Comparison of ENCODE assay signal across 1 cellular context in the genomic region with DNA sequence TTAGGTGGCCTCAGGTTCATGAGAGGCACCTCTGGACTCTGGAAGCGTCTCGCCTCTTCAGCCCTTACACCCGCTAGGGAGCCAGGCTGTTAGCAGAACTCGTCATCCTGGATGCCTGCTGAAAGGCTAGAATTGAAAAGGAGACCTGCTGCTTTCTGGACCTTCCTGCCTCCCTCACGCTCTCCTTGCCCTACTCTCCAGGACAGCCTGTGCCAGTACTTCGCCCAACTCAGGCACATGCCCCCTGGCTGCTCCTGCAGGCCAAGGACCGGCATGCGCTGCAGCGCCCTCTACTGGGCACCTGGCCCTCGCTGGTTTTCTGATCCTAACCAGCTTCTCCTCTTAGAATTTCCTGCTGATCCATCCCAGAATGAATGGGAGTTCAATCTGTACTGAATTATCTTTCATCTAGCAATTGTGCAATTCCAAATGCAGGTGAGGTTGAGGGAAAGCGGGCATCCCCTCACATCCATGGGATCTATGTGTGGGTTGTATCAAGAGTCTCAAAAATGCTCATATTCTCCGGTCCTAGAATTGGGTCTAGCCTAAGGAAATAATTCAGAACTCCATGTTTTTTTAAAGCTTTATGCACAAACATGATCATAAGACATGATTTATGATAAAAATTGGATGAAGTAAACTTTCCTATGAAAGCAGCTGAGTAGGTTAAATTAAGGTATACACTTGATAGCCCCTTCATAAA.
TF ChIP-seq lines count a peak whose summit lies in the region.

No MANE protein-coding gene starts in this region.

TF ChIP-seq in K562, 482 proteins besides CTCF, POLR2A, EP300 and RAD21 (continued from another document and continues in another):
- TF ChIP-seq, protein P1, sequence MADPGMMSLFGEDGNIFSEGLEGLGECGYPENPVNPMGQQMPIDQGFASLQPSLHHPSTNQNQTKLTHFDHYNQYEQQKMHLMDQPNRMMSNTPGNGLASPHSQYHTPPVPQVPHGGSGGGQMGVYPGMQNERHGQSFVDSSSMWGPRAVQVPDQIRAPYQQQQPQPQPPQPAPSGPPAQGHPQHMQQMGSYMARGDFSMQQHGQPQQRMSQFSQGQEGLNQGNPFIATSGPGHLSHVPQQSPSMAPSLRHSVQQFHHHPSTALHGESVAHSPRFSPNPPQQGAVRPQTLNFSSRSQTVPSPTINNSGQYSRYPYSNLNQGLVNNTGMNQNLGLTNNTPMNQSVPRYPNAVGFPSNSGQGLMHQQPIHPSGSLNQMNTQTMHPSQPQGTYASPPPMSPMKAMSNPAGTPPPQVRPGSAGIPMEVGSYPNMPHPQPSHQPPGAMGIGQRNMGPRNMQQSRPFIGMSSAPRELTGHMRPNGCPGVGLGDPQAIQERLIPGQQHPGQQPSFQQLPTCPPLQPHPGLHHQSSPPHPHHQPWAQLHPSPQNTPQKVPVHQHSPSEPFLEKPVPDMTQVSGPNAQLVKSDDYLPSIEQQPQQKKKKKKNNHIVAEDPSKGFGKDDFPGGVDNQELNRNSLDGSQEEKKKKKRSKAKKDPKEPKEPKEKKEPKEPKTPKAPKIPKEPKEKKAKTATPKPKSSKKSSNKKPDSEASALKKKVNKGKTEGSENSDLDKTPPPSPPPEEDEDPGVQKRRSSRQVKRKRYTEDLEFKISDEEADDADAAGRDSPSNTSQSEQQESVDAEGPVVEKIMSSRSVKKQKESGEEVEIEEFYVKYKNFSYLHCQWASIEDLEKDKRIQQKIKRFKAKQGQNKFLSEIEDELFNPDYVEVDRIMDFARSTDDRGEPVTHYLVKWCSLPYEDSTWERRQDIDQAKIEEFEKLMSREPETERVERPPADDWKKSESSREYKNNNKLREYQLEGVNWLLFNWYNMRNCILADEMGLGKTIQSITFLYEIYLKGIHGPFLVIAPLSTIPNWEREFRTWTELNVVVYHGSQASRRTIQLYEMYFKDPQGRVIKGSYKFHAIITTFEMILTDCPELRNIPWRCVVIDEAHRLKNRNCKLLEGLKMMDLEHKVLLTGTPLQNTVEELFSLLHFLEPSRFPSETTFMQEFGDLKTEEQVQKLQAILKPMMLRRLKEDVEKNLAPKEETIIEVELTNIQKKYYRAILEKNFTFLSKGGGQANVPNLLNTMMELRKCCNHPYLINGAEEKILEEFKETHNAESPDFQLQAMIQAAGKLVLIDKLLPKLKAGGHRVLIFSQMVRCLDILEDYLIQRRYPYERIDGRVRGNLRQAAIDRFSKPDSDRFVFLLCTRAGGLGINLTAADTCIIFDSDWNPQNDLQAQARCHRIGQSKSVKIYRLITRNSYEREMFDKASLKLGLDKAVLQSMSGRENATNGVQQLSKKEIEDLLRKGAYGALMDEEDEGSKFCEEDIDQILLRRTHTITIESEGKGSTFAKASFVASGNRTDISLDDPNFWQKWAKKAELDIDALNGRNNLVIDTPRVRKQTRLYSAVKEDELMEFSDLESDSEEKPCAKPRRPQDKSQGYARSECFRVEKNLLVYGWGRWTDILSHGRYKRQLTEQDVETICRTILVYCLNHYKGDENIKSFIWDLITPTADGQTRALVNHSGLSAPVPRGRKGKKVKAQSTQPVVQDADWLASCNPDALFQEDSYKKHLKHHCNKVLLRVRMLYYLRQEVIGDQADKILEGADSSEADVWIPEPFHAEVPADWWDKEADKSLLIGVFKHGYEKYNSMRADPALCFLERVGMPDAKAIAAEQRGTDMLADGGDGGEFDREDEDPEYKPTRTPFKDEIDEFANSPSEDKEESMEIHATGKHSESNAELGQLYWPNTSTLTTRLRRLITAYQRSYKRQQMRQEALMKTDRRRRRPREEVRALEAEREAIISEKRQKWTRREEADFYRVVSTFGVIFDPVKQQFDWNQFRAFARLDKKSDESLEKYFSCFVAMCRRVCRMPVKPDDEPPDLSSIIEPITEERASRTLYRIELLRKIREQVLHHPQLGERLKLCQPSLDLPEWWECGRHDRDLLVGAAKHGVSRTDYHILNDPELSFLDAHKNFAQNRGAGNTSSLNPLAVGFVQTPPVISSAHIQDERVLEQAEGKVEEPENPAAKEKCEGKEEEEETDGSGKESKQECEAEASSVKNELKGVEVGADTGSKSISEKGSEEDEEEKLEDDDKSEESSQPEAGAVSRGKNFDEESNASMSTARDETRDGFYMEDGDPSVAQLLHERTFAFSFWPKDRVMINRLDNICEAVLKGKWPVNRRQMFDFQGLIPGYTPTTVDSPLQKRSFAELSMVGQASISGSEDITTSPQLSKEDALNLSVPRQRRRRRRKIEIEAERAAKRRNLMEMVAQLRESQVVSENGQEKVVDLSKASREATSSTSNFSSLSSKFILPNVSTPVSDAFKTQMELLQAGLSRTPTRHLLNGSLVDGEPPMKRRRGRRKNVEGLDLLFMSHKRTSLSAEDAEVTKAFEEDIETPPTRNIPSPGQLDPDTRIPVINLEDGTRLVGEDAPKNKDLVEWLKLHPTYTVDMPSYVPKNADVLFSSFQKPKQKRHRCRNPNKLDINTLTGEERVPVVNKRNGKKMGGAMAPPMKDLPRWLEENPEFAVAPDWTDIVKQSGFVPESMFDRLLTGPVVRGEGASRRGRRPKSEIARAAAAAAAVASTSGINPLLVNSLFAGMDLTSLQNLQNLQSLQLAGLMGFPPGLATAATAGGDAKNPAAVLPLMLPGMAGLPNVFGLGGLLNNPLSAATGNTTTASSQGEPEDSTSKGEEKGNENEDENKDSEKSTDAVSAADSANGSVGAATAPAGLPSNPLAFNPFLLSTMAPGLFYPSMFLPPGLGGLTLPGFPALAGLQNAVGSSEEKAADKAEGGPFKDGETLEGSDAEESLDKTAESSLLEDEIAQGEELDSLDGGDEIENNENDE (IDR thresholded peaks at IDR 0.05; ENCODE audit: low read depth, low read length), result no peak
- TF ChIP-seq, protein P2, sequence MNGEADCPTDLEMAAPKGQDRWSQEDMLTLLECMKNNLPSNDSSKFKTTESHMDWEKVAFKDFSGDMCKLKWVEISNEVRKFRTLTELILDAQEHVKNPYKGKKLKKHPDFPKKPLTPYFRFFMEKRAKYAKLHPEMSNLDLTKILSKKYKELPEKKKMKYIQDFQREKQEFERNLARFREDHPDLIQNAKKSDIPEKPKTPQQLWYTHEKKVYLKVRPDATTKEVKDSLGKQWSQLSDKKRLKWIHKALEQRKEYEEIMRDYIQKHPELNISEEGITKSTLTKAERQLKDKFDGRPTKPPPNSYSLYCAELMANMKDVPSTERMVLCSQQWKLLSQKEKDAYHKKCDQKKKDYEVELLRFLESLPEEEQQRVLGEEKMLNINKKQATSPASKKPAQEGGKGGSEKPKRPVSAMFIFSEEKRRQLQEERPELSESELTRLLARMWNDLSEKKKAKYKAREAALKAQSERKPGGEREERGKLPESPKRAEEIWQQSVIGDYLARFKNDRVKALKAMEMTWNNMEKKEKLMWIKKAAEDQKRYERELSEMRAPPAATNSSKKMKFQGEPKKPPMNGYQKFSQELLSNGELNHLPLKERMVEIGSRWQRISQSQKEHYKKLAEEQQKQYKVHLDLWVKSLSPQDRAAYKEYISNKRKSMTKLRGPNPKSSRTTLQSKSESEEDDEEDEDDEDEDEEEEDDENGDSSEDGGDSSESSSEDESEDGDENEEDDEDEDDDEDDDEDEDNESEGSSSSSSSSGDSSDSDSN (IDR thresholded peaks at IDR 0.05; ENCODE audit: borderline replicate concordance in 1 of 2, low read depth in 2 of 2, low read length in 2 of 2), result no peak
- no peak for TF ChIP-seq NFE2 (IDR thresholded peaks at IDR 0.05; ENCODE audit: low read depth)
- TF ChIP-seq NCOA6 (IDR thresholded peaks at IDR 0.05), result no peak
- no peak for TF ChIP-seq CEBPG (CRISPR knock-in tag; IDR thresholded peaks at IDR 0.05)
- TF ChIP-seq CEBPG (tag; conservative IDR thresholded peaks at IDR 0.05 in 1 of 2, IDR thresholded peaks at IDR 0.05 in 1 of 2), result no peak
- no peak for TF ChIP-seq LARP7 (IDR thresholded peaks at IDR 0.05)
- no peak for TF ChIP-seq FUS (optimal IDR thresholded peaks at IDR 0.05; ENCODE audit: low read depth, low read length)
- TF ChIP-seq, protein P3, sequence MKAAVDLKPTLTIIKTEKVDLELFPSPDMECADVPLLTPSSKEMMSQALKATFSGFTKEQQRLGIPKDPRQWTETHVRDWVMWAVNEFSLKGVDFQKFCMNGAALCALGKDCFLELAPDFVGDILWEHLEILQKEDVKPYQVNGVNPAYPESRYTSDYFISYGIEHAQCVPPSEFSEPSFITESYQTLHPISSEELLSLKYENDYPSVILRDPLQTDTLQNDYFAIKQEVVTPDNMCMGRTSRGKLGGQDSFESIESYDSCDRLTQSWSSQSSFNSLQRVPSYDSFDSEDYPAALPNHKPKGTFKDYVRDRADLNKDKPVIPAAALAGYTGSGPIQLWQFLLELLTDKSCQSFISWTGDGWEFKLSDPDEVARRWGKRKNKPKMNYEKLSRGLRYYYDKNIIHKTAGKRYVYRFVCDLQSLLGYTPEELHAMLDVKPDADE (conservative IDR thresholded peaks at IDR 0.05; ENCODE audit: control insufficient read depth, low read depth, low read length), result 0 out of 2 replicates have a peak, but pooled peaks have one; percentile 33
- TF ChIP-seq RFX5 (IDR thresholded peaks at IDR 0.05; ENCODE audit: low read depth, low read length), result no peak
- no peak for TF ChIP-seq ZNF431 (CRISPR knock-in tag; IDR thresholded peaks at IDR 0.05)
- 0 out of 2 replicates have a peak, but pooled peaks have one; percentile 10 for TF ChIP-seq TCF7 (IDR thresholded peaks at IDR 0.05; ENCODE audit: borderline replicate concordance)
- TF ChIP-seq YBX1 (IDR thresholded peaks at IDR 0.05), result no peak
- no peak for TF ChIP-seq ARID2 (IDR thresholded peaks at IDR 0.05)
- TF ChIP-seq CBFB (CRISPR knock-in tag; IDR thresholded peaks at IDR 0.05), result no peak
- TF ChIP-seq ZNF668 (CRISPR knock-in tag; IDR thresholded peaks at IDR 0.05), result no peak
- TF ChIP-seq MCM3 (IDR thresholded peaks at IDR 0.05), result no peak
- TF ChIP-seq, protein P4, sequence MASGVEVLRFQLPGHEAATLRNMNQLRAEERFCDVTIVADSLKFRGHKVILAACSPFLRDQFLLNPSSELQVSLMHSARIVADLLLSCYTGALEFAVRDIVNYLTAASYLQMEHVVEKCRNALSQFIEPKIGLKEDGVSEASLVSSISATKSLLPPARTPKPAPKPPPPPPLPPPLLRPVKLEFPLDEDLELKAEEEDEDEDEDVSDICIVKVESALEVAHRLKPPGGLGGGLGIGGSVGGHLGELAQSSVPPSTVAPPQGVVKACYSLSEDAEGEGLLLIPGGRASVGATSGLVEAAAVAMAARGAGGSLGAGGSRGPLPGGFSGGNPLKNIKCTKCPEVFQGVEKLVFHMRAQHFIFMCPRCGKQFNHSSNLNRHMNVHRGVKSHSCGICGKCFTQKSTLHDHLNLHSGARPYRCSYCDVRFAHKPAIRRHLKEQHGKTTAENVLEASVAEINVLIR (CRISPR knock-in tag; IDR thresholded peaks at IDR 0.05), result no peak
- TF ChIP-seq, protein P5, sequence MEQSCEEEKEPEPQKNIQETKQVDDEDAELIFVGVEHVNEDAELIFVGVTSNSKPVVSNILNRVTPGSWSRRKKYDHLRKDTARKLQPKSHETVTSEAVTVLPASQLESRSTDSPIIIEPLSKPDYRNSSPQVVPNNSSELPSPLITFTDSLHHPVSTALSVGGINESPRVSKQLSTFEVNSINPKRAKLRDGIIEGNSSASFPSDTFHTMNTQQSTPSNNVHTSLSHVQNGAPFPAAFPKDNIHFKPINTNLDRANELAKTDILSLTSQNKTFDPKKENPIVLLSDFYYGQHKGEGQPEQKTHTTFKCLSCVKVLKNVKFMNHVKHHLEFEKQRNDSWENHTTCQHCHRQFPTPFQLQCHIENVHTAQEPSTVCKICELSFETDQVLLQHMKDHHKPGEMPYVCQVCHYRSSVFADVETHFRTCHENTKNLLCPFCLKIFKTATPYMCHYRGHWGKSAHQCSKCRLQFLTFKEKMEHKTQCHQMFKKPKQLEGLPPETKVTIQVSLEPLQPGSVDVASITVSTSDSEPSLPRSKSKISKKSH (CRISPR knock-in tag; IDR thresholded peaks at IDR 0.05), result no peak
- no peak for TF ChIP-seq JUND (IDR thresholded peaks at IDR 0.05; ENCODE audit: borderline replicate concordance, low read depth, low read length)
- TF ChIP-seq JUND (tag; IDR thresholded peaks at IDR 0.05; ENCODE audit: borderline replicate concordance, low read depth, low read length), result no peak; the same call in 2 of the 3 replicates
- TF ChIP-seq ESRRA (IDR thresholded peaks at IDR 0.05; ENCODE audit: borderline replicate concordance, low read depth), result 0 out of 2 replicates have a peak, but pooled peaks have one; percentile 10
- TF ChIP-seq ZC3H11A (IDR thresholded peaks at IDR 0.05; ENCODE audit: low read depth, low read length), result no peak
- TF ChIP-seq MTA1 (IDR thresholded peaks at IDR 0.05; ENCODE audit: borderline replicate concordance), result no peak
- no peak for TF ChIP-seq CBX8 (IDR thresholded peaks at IDR 0.05; ENCODE audit: borderline replicate concordance, extremely low read depth, low read depth, low read length, poor library complexity, severe bottlenecking)
